ENCODE assay signal across 16 cellular contexts in genomic region chr3:155252535-155252934, GRCh38. TPM values are rescaled to one million over a fixed set of nuclear protein-coding genes. Genes with fewer than 3 reads are reported as not detected.
A peak's percentile ranks its signal among the peaks of the same experiment; 100 is the strongest.
DNase-seq lines count a peak whose midpoint lies in the region; ATAC-seq, FAIRE-seq and TF ChIP-seq lines count a peak whose summit lies in the region.
"Had no signal": no experiment of that assay in that cellular context is flagged by ENCODE, and none has a peak within 500 bp of the region (broad histone marks: within the 10 kb centered on the region; RNA-seq: fewer than 3 reads in every experiment).

No MANE protein-coding gene starts in this region.

- no peak for ATAC-seq in HG02610 (IDR thresholded peaks at IDR 0.05; ENCODE audit: unreplicated experiment)
- ATAC-seq: left ventricle myocardium superior had no signal

- DNase-seq in HFF-Myc (ENCODE audit: extremely low read depth, low read depth): peak; percentile 67
- peak; percentile 43 for DNase-seq in RCC 7860 (ENCODE audit: low spot score)
- peak; percentile 90 for DNase-seq in choroid plexus epithelial cell (ENCODE audit: low read depth)
- peak; percentile 78 for DNase-seq in skeletal muscle cell (ENCODE audit: low read depth)
- no peak for DNase-seq in NCI-H1694 (lab: John Stamatoyannopoulos, UW)
- no peak for DNase-seq in GM12891 (ENCODE audit: insufficient read length, low spot score)
- DNase-seq: activated CD4-positive, alpha-beta memory T cell treated with anti-CD3 and anti-CD28 coated beads for 36 hours; activated T-cell treated with anti-CD3 and anti-CD28 coated beads, Interleukin-2, amount 50 U/mL, for 24 hours; H7; Kasumi-1; left ventricle myocardium superior; NCI-H1436; SW 1271 had no signal

- TF ChIP-seq POLR2A in GM12891 (IDR thresholded peaks at IDR 0.05; ENCODE audit: low read depth, low read length): no peak

- H3K4me3 ChIP-seq in HFF-Myc (replicated peaks; ENCODE audit: low read depth, low read length) (no peak overlapping the region), choroid plexus epithelial cell (ENCODE audit: low read depth, low read length) (no peak overlapping the region), skeletal muscle cell (ENCODE audit: low read depth, low read length) (no peak overlapping the region)

- TF ChIP-seq CTCF in HFF-Myc (IDR thresholded peaks at IDR 0.05; ENCODE audit: low read depth, low read length, missing control alignments) (no peak), choroid plexus epithelial cell (conservative IDR thresholded peaks at IDR 0.05; ENCODE audit: low read depth, low read length) (no peak)

- no peak for FAIRE-seq in RCC 7860 (lab: Jason Lieb, UNC)
- FAIRE-seq in GM12891 (lab: Jason Lieb, UNC): no peak
- FAIRE-seq: D721Med had no signal

TF ChIP-seq in GM12891, 5 proteins besides CTCF, POLR2A, EP300 and RAD21:
- no peak for TF ChIP-seq SPI1 (IDR thresholded peaks at IDR 0.05; ENCODE audit: low read depth, low read length)
- no peak for TF ChIP-seq POU2F2 (IDR thresholded peaks at IDR 0.05; ENCODE audit: low read depth, low read length)
- no peak for TF ChIP-seq POLR2AphosphoS5 (IDR thresholded peaks at IDR 0.05; ENCODE audit: low read depth, low read length)

RNA-seq across cellular contexts. Expression of gene STRIT1, which starts 40.9 kb away (rescaled TPM):
- polyA plus RNA-seq in GM12891 (2012; ENCODE audit: low read depth, missing spikeins): not detected
- polyA plus RNA-seq: BJ had no signal

Comparison
In these comparisons a context has a peak if more than half of its experiments do, and no peak if none do; other contexts are left out.
1. DNase-seq: peak in HFF-Myc (single experiment), RCC 7860 (single experiment), choroid plexus epithelial cell (single experiment) and skeletal muscle cell (single experiment); none in NCI-H1694 (single experiment) and GM12891 (single experiment).